ENCODE assay signal across 27 cellular contexts in genomic region chr3:147458995-147459704, GRCh38. TPM values are rescaled to one million over a fixed set of nuclear protein-coding genes. Genes with fewer than 3 reads are reported as not detected.
"Had no signal": no experiment of that assay in that cellular context is flagged by ENCODE, and none has a peak within 500 bp of the region (broad histone marks: within the 10 kb centered on the region; RNA-seq: fewer than 3 reads in every experiment).

No MANE protein-coding gene starts in this region.

- H3K4me3 ChIP-seq: adrenal gland, esophagus muscularis mucosa, gastrocnemius medialis, hepatocyte, neural progenitor cell, tibial nerve had no signal

- FAIRE-seq: kidney had no signal

- H3K27me3 ChIP-seq: adrenal gland, esophagus muscularis mucosa, gastrocnemius medialis, hepatocyte, neural progenitor cell, tibial nerve had no signal

- H3K36me3 ChIP-seq: adrenal gland, esophagus muscularis mucosa, gastrocnemius medialis, neural progenitor cell, tibial nerve had no signal

- DNase-seq: activated CD4-positive, alpha-beta T cell treated with anti-CD3 and anti-CD28 coated beads for 4 hours; activated CD4-positive, alpha-beta T cell treated with anti-CD3 and anti-CD28 coated beads, Interleukin-2, amount 50 U/mL, for 4 hours; activated CD4-positive, CD25-positive, alpha-beta regulatory T cell; activated naive CD4-positive, alpha-beta T cell treated with Interleukin-2 at 50 U/mL for 16 hours; activated naive CD8-positive, alpha-beta T cell treated with anti-CD3 and anti-CD28 coated beads for 36 hours; activated T-cell treated with anti-CD3 and anti-CD28 coated beads for 4 hours; activated T-cell treated with anti-CD3 and anti-CD28 coated beads, Interleukin-2, amount 50 U/mL, for 72 hours; adrenal gland; aorta; gastrocnemius medialis; glutamatergic neuron; kidney; left colon; naive thymus-derived CD4-positive, alpha-beta T cell; posterior cingulate gyrus; right cardiac atrium; stimulated activated CD4-positive, alpha-beta T cell treated with anti-CD3 and anti-CD28 coated beads, Interleukin-2, amount 100 ng/mL, for 48 hours; stimulated activated naive CD4-positive, alpha-beta T cell treated with Interleukin-2 at 50 U/mL for 16 hours; T-helper 1 cell had no signal

RNA-seq across cellular contexts. Expression of gene ZIC1, which starts 50.0 kb away (rescaled TPM):
- total RNA-seq: activated naive CD8-positive, alpha-beta T cell treated with anti-CD3 and anti-CD28 coated beads for 36 hours; activated T-cell treated with anti-CD3 and anti-CD28 coated beads, Interleukin-2, amount 50 U/mL, for 72 hours; cardiac septum; esophagus muscularis mucosa; kidney; left colon; naive thymus-derived CD4-positive, alpha-beta T cell; omental fat pad; tibial nerve; ureter had no signal

RNA-seq across cellular contexts. Expression of gene ZIC4, which starts 52.8 kb away (rescaled TPM):
- total RNA-seq: activated naive CD8-positive, alpha-beta T cell treated with anti-CD3 and anti-CD28 coated beads for 36 hours; activated T-cell treated with anti-CD3 and anti-CD28 coated beads, Interleukin-2, amount 50 U/mL, for 72 hours; adrenal gland; cardiac septum; esophagus muscularis mucosa; kidney; left colon; mesothelial cell of epicardium; naive thymus-derived CD4-positive, alpha-beta T cell; omental fat pad; right cardiac atrium; ureter had no signal
